8 cellular contexts compared by ENCODE assay signal in the genomic region with DNA sequence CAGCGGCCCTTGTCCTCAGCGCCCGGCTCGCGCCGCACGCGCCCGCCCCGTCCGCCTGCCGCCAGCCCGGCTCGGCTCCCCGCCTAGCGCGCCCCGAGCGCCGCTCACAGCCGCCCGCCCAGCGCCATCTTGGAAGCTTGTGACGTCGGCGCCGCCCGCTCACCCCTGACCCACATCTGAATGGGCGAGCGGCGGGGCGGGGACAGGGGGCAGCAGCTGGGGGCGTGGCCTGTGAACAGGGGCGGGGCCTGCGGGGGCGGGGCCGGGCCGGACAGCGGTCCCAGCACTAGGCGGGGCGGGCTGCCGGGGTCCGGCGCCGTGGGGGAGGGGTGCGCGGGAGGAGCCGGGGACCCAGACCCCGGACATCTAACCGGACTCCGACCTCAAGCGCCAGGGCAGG. TPM values are rescaled to one million over a fixed set of nuclear protein-coding genes. Genes with fewer than 3 reads are reported as not detected.
A peak's percentile ranks its signal among the peaks of the same experiment; 100 is the strongest.
DNase-seq lines count a peak whose midpoint lies in the region; ATAC-seq and TF ChIP-seq lines count a peak whose summit lies in the region.
"Not testable (repeated sequence)": the region's sequence is repeated elsewhere in the genome, so short reads cannot be mapped to it uniquely, and the experiment has no call there.
"Had no signal": no experiment of that assay in that cellular context is flagged by ENCODE, and none has a peak within 500 bp of the region (broad histone marks: within the 10 kb centered on the region; RNA-seq: fewer than 3 reads in every experiment).

No MANE protein-coding gene starts in this region.

- peak; percentile 65 for DNase-seq in activated T-cell treated with anti-CD3 and anti-CD28 coated beads, Interleukin-2, amount 50 U/mL, for 1 hour
- not testable (repeated sequence) for DNase-seq in Right ventricle myocardium inferior (ENCODE audit: missing footprints)
- peak; percentile 22 for DNase-seq in omental fat pad (ENCODE audit: low spot score)

- TF ChIP-seq CTCF in omental fat pad (IDR thresholded peaks at IDR 0.05) = not testable (repeated sequence)

- ATAC-seq in GM19324 (IDR thresholded peaks at IDR 0.05; ENCODE audit: low FRiP score, unreplicated experiment) (peak; percentile 88), GM21737 (IDR thresholded peaks at IDR 0.05; ENCODE audit: unreplicated experiment) (peak; percentile 78), HG02973 (IDR thresholded peaks at IDR 0.05; ENCODE audit: unreplicated experiment) (peak; percentile 80), HG03521 (IDR thresholded peaks at IDR 0.05; ENCODE audit: unreplicated experiment) (peak; percentile 91), Right ventricle myocardium inferior (peak; percentile 88), omental fat pad (ENCODE audit: low FRiP score) (peak; percentile 77)

- intact Hi-C loops in Right ventricle myocardium inferior (cut with DNase I) = not testable (repeated sequence)

RNA-seq across cellular contexts. Expression of a gene that starts 33.9 kb away (rescaled TPM):
- not detected for total RNA-seq in Right ventricle myocardium inferior
- under 1 TPM in 1 of 4 donors, not detected in 3; 0.31 TPM for total RNA-seq in omental fat pad
- total RNA-seq: vagina had no signal

RNA-seq across cellular contexts. Expression of a gene that starts 50.1 kb away (rescaled TPM):
- total RNA-seq in Right ventricle myocardium inferior (51.0 TPM), omental fat pad (10 to 100 TPM; 38.9 to 49.7 (median 44.0) TPM)

RNA-seq across cellular contexts. Expression of a gene that starts 50.2 kb away (rescaled TPM):
- total RNA-seq in Right ventricle myocardium inferior (1.2 TPM), omental fat pad (1 to 10 TPM in 2 of 4 donors, under 1 TPM in 2; 0.31 to 3.8 (median 0.87) TPM)
